8 cellular contexts compared by ENCODE assay signal in the genomic region with DNA sequence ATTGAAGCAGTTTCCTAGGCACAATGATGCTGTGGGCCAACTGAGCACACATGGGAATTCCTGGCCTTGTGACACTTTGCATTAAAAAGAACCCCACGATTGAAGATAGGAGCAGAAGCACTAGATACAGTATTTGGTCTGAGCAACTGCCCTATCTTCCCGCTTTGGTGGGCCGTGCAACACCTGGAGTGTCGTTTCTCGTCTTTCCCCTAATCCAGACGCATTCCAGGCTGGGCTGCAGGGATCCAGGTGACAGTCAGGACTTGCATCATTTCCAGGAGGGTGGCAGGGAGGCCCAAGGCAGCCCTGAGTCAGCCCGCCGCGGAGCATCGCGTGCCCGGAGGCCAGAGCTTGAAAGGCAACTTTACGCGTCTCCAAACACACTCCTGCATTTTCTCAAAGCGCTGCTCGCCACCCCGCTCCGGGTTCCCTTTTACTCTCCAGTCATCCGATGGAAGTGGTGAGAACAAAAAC. TPM values are rescaled to one million over a fixed set of nuclear protein-coding genes. Genes with fewer than 3 reads are reported as not detected.
DNase-seq lines count a peak whose midpoint lies in the region; ATAC-seq and TF ChIP-seq lines count a peak whose summit lies in the region.

No MANE protein-coding gene starts in this region.

- H3K36me3 Mint-ChIP-seq in activated naive CD8-positive, alpha-beta T cell treated with anti-CD3 and anti-CD28 coated beads, Interleukin-2, amount 10 ng/mL, durations not matched to agents 7 days and 5 days: peaks cover 25% of the 10 kb centered on the region
- peaks cover 14% of the 10 kb centered on the region for H3K36me3 Mint-ChIP-seq in type B pancreatic cell

- H3K27ac ChIP-seq in iPS-20b (ENCODE audit: low read length) (no peak overlapping the region), ovary (no peak overlapping the region)

- H3K4me1 Mint-ChIP-seq in activated naive CD8-positive, alpha-beta T cell treated with anti-CD3 and anti-CD28 coated beads, Interleukin-2, amount 10 ng/mL, durations not matched to agents 7 days and 5 days: peaks cover 46% of the 10 kb centered on the region
- peaks cover 31% of the 10 kb centered on the region for H3K4me1 Mint-ChIP-seq in type B pancreatic cell (ENCODE audit: unreplicated experiment)

- H3K36me3 ChIP-seq in GM06990 (ENCODE audit: control insufficient read depth, insufficient read depth, low read length) (no peaks in the 10 kb centered on the region), MG63 (peaks cover 40% of the 10 kb centered on the region), iPS-20b (ENCODE audit: insufficient read depth, low read depth, low read length) (peaks cover 20% of the 10 kb centered on the region), ovary (no peaks in the 10 kb centered on the region)

- no peak for TF ChIP-seq EP300 in ovary (IDR thresholded peaks at IDR 0.05)

- no peaks in the 10 kb centered on the region for H3K9me3 Mint-ChIP-seq in activated naive CD8-positive, alpha-beta T cell treated with anti-CD3 and anti-CD28 coated beads, Interleukin-2, amount 10 ng/mL, durations not matched to agents 7 days and 5 days
- H3K9me3 Mint-ChIP-seq in type B pancreatic cell: no peaks in the 10 kb centered on the region

- intact Hi-C loops in ovary (cut with DNase I): no loop called here

- TF ChIP-seq CTCF in GM06990 (IDR thresholded peaks at IDR 0.05; ENCODE audit: insufficient read depth, low read length, poor library complexity, severe bottlenecking) (no peak), type B pancreatic cell (conservative IDR thresholded peaks at IDR 0.05) (no peak), omental fat pad (IDR thresholded peaks at IDR 0.05) (no peak), ovary (IDR thresholded peaks at IDR 0.05) (no peak)

- no peak for ATAC-seq in activated naive CD8-positive, alpha-beta T cell treated with anti-CD3 and anti-CD28 coated beads, Interleukin-2, amount 10 ng/mL, durations not matched to agents 7 days and 5 days (ENCODE audit: low read depth)
- no peak for ATAC-seq in GM18520 (IDR thresholded peaks at IDR 0.05; ENCODE audit: unreplicated experiment)
- no peak for ATAC-seq in omental fat pad (ENCODE audit: low FRiP score)

- H3K27me3 ChIP-seq in GM06990 (replicated peaks; ENCODE audit: control insufficient read depth, insufficient read depth, low read length) (no peaks in the 10 kb centered on the region), MG63 (no peaks in the 10 kb centered on the region), iPS-20b (ENCODE audit: insufficient read depth, low read length) (peaks cover 67% of the 10 kb centered on the region), ovary (no peaks in the 10 kb centered on the region)

- peaks cover 19% of the 10 kb centered on the region for H3K27me3 Mint-ChIP-seq in activated naive CD8-positive, alpha-beta T cell treated with anti-CD3 and anti-CD28 coated beads, Interleukin-2, amount 10 ng/mL, durations not matched to agents 7 days and 5 days
- H3K27me3 Mint-ChIP-seq in type B pancreatic cell: peaks cover 60% of the 10 kb centered on the region

- peak overlapping the region; percentile 93 for H3K27ac Mint-ChIP-seq in activated naive CD8-positive, alpha-beta T cell treated with anti-CD3 and anti-CD28 coated beads, Interleukin-2, amount 10 ng/mL, durations not matched to agents 7 days and 5 days
- peak overlapping the region; percentile 97 for H3K27ac Mint-ChIP-seq in type B pancreatic cell

- no peak for TF ChIP-seq POLR2A in ovary (IDR thresholded peaks at IDR 0.05)

- peaks cover 16% of the 10 kb centered on the region for H3K4me1 ChIP-seq in iPS-20b (ENCODE audit: insufficient read depth, low read length)
- H3K4me1 ChIP-seq in ovary (ENCODE audit: insufficient read depth): peaks cover 5% of the 10 kb centered on the region

- H3K9me3 ChIP-seq in MG63 (no peaks in the 10 kb centered on the region), iPS-20b (ENCODE audit: insufficient read depth, low read depth, low read length) (no peaks in the 10 kb centered on the region), ovary (no peaks in the 10 kb centered on the region)

- POLR2A ChIA-PET in activated naive CD8-positive, alpha-beta T cell treated with anti-CD3 and anti-CD28 coated beads, Interleukin-2, amount 10 ng/mL, durations not matched to agents 7 days and 5 days (lab: Charles Lee): interaction anchor here (0.9 to 4.9 kb wide), 7 partner anchors 33 to 370 kb away, joined by 3 to 29 read pairs (median 5); a partner anchor contains a TSS

- DNase-seq in GM06990 (ENCODE audit: extremely low read depth, insufficient read length) (peak; percentile 44), MG63 (peak; percentile 78), type B pancreatic cell (ENCODE audit: extremely low spot score, unreplicated experiment) (no peak), omental fat pad (ENCODE audit: low spot score) (no peak), ovary (no peak)
- peak; percentile 55 for DNase-seq in activated naive CD8-positive, alpha-beta T cell treated with anti-CD3 and anti-CD28 coated beads, Interleukin-2, amount 10 ng/mL, durations not matched to agents 7 days and 5 days

- H3K4me3 ChIP-seq in GM06990 (replicated peaks; ENCODE audit: low read depth, low read length) (peak overlapping the region; percentile 62), MG63 (peak overlapping the region; percentile 93), iPS-20b (ENCODE audit: low read length) (peak overlapping the region; percentile 80), ovary (no peak overlapping the region)

- 2 to 5% (median 4%) methylated on average over 19 of the region's 19 CpGs for WGBS in ovary, 3 donors

- peak overlapping the region; percentile 96 for H3K4me3 Mint-ChIP-seq in activated naive CD8-positive, alpha-beta T cell treated with anti-CD3 and anti-CD28 coated beads, Interleukin-2, amount 10 ng/mL, durations not matched to agents 7 days and 5 days
- H3K4me3 Mint-ChIP-seq in type B pancreatic cell: peak overlapping the region; percentile 99

- H3K9ac ChIP-seq in iPS-20b (ENCODE audit: low read depth, low read length): peak overlapping the region; percentile 85

RNA-seq across cellular contexts. Expression of a gene that starts 0.7 kb away (rescaled TPM):
- 65.2 and 103 TPM in 2 replicates for total RNA-seq in MG63 (2014; rRNA removed; shearing (Covaris generic); ENCODE audit: low replicate concordance)
- 10 to 100 TPM; 10.9 to 14.7 TPM for total RNA-seq in activated naive CD8-positive, alpha-beta T cell treated with anti-CD3 and anti-CD28 coated beads, Interleukin-2, amount 10 ng/mL, durations not matched to agents 7 days and 5 days
- total RNA-seq in type B pancreatic cell (ENCODE audit: low replicate concordance) (25.7 and 45.3 TPM in 2 replicates), omental fat pad (10 to 100 TPM; 15.8 to 45.9 (median 29.1) TPM), ovary (1 to 10 TPM in 2 of 7 donors, under 1 TPM in 5; 0.45 to 8.3 (median 0.83) TPM)
- 1 to 10 TPM in 1 of 2 donors, under 1 TPM in 1; 0.71 to 3.2 TPM for polyA plus RNA-seq in ovary

Comparison
In these comparisons a context has a peak if more than half of its experiments do, and no peak if none do; other contexts are left out.
1. DNase-seq: peak in GM06990 (single experiment), MG63 (single experiment) and activated naive CD8-positive, alpha-beta T cell treated with anti-CD3 and anti-CD28 coated beads, Interleukin-2, amount 10 ng/mL, durations not matched to agents 7 days and 5 days (single experiment); none in type B pancreatic cell (single experiment), omental fat pad (single experiment) and ovary (0 of 5).